In genomic region chr7:46744957-46745699, GRCh38 we compare ENCODE assay signal across 15 cellular contexts.
DNase-seq lines count a peak whose midpoint lies in the region; TF ChIP-seq lines count a peak whose summit lies in the region.
"Had no signal": no experiment of that assay in that cellular context is flagged by ENCODE, and none has a peak within 500 bp of the region (broad histone marks: within the 10 kb centered on the region; RNA-seq: fewer than 3 reads in every experiment).

No MANE protein-coding gene starts in this region.

- no peaks in the 10 kb centered on the region for H3K79me2 ChIP-seq in ACC112 (ENCODE audit: control insufficient read depth, insufficient read depth, low read length, unreplicated experiment)

- no peaks in the 10 kb centered on the region for H3K27me3 Mint-ChIP-seq in nephron (ENCODE audit: low read depth)
- H3K27me3 Mint-ChIP-seq: CD8-positive, alpha-beta memory T cell had no signal

- H2BK5ac ChIP-seq in neuronal stem cell (ENCODE audit: low read length) = no peak overlapping the region

- H3K27ac ChIP-seq in ACC112 (ENCODE audit: low read depth, low read length) (no peak overlapping the region), neuronal stem cell (replicated peaks; ENCODE audit: low read length) (no peak overlapping the region)
- H3K27ac ChIP-seq: SK-N-MC had no signal

- peak overlapping the region; percentile 38 to 76 (median 64) for H3K27ac Mint-ChIP-seq in nephron

- no peak overlapping the region for H4K91ac ChIP-seq in neuronal stem cell (ENCODE audit: low read depth, low read length, poor library complexity)

- no peak overlapping the region for H2BK12ac ChIP-seq in neuronal stem cell (ENCODE audit: low read length)

- no CpG with 5 or more reads among the region's 6 CpGs for WGBS in neuronal stem cell (ENCODE audit: extremely low coverage in 2 of 2, insufficient read length in 2 of 2, insufficient replicate concordance in 1 of 2), 2 donors

- H3K4me1 Mint-ChIP-seq in nephron = peaks cover 35% of the 10 kb centered on the region
- H3K4me1 Mint-ChIP-seq: CD8-positive, alpha-beta memory T cell had no signal

- H3K4me3 ChIP-seq in ACC112 (ENCODE audit: low read depth, low read length) (no peak overlapping the region), neuronal stem cell (ENCODE audit: low read length in 2 of 2) (no peak overlapping the region)
- H3K4me3 ChIP-seq: SK-N-MC had no signal

- no peak for TF ChIP-seq CTCF in nephron (IDR thresholded peaks at IDR 0.05; ENCODE audit: unreplicated experiment in 3 of 3)

- DNase-seq in ELR (ENCODE audit: low read depth) = peak; percentile 49
- peak; percentile 24 for DNase-seq in RPMI8226
- no peak for DNase-seq in stimulated activated naive CD4-positive, alpha-beta T cell (lab: John Stamatoyannopoulos, UW)
- DNase-seq in neuronal stem cell (ENCODE audit: low spot score) = no peak
- no peak for DNase-seq in HuH-7.5 (ENCODE audit: low spot score)
- DNase-seq: CD8-positive, alpha-beta memory T cell; EL; Karpas-422; NCI-H1105 treated with DMSO at 0.1 percent for 48 hours; NCI-H187 treated with DMSO at 0.1 percent for 48 hours; NCI-H2171 treated with DMSO at 0.1 percent for 48 hours; NCI-H510A treated with DMSO at 0.1 percent for 48 hours had no signal

- H2BK15ac ChIP-seq in neuronal stem cell (ENCODE audit: low read length) = no peak overlapping the region

- H3K18ac ChIP-seq in neuronal stem cell (ENCODE audit: low read length) = no peak overlapping the region

- no peak overlapping the region for H3K14ac ChIP-seq in neuronal stem cell (ENCODE audit: low read length)

- H4K8ac ChIP-seq in neuronal stem cell (ENCODE audit: low read depth, low read length) = no peak overlapping the region

- H3K4ac ChIP-seq in neuronal stem cell (ENCODE audit: low read length) = no peak overlapping the region

- H3K9ac ChIP-seq in neuronal stem cell (ENCODE audit: low read depth, low read length, poor library complexity) = no peak overlapping the region

- H3K4me2 ChIP-seq in neuronal stem cell (ENCODE audit: insufficient read depth, low read length, poor library complexity, severe bottlenecking) = no peak overlapping the region

- H2AFZ ChIP-seq in ACC112 (ENCODE audit: low read length, unreplicated experiment) = peak overlapping the region; percentile 58
- no peak overlapping the region for H2AFZ ChIP-seq in neuronal stem cell (ENCODE audit: low read length)

- no peaks in the 10 kb centered on the region for H3K9me3 Mint-ChIP-seq in nephron

- no peaks in the 10 kb centered on the region for H3K9me3 ChIP-seq in neuronal stem cell (replicated peaks in 1 of 2; ENCODE audit: control insufficient read depth in 2 of 2, insufficient read depth in 1 of 2, low read depth in 1 of 2, low read length in 2 of 2)

- H3K4me3 Mint-ChIP-seq in nephron = no peak overlapping the region
- H3K4me3 Mint-ChIP-seq: CD8-positive, alpha-beta memory T cell had no signal

- no peak overlapping the region for H2BK120ac ChIP-seq in neuronal stem cell (ENCODE audit: low read depth, low read length)

- H3K27me3 ChIP-seq in ACC112 (ENCODE audit: insufficient read depth, low read length) (no peaks in the 10 kb centered on the region), neuronal stem cell (ENCODE audit: control insufficient read depth in 3 of 3, insufficient read depth in 3 of 3, low read depth in 1 of 3, low read length in 3 of 3) (no peaks in the 10 kb centered on the region)

- no peaks in the 10 kb centered on the region for H3K36me3 ChIP-seq in ACC112 (ENCODE audit: insufficient read depth, low read length)
- H3K36me3 ChIP-seq in neuronal stem cell (replicated peaks in 1 of 2; ENCODE audit: control insufficient read depth in 2 of 2, insufficient read depth in 2 of 2, low read length in 2 of 2) = no peaks in the 10 kb centered on the region

- H3K4me1 ChIP-seq in ACC112 (ENCODE audit: control insufficient read depth, insufficient read depth, low read length, unreplicated experiment) = peaks cover 25% of the 10 kb centered on the region
- H3K4me1 ChIP-seq in neuronal stem cell (ENCODE audit: control insufficient read depth in 2 of 2, insufficient read depth in 1 of 2, low read depth in 1 of 2, low read length in 2 of 2) = no peaks in the 10 kb centered on the region

- H2AK5ac ChIP-seq in neuronal stem cell (ENCODE audit: low read depth, low read length) = no peak overlapping the region

- no peak overlapping the region for H3K23ac ChIP-seq in neuronal stem cell (ENCODE audit: low read depth, low read length, poor library complexity)

- H3K79me1 ChIP-seq in neuronal stem cell (ENCODE audit: low read depth, low read length) = no peaks in the 10 kb centered on the region

- H3K36me3 Mint-ChIP-seq in nephron (ENCODE audit: low read depth) = no peaks in the 10 kb centered on the region
- H3K36me3 Mint-ChIP-seq: CD8-positive, alpha-beta memory T cell had no signal

Comparison
In these comparisons a context has a peak if more than half of its experiments do, and no peak if none do; other contexts are left out.
1. DNase-seq: peak in ELR (single experiment) and RPMI8226 (single experiment); none in stimulated activated naive CD4-positive, alpha-beta T cell (0 of 6), neuronal stem cell (single experiment) and HuH-7.5 (single experiment).